In the genomic region with DNA sequence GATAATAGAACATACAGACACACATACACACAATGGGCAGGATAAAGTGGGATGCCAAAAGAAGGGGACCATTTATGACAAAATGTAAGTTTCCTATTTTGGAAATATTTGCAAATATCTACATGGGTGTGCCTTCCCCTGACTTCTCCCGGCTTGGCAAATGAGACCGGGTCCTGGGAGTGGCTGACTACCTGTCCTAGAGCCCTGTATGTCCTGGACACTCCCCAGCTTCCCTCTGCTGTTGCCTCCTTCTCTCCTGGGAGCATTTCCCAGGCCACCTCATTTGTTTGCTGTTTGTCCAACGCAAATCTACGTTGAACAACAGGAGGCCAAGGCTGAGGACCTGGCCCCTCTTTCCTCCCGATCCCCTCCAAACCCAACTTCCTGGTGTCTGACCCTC, we compare ENCODE assay signal across 19 cellular contexts. TPM values are rescaled to one million over a fixed set of nuclear protein-coding genes. Genes with fewer than 3 reads are reported as not detected.
DNase-seq lines count a peak whose midpoint lies in the region; ATAC-seq and TF ChIP-seq lines count a peak whose summit lies in the region.
"Had no signal": no experiment of that assay in that cellular context is flagged by ENCODE, and none has a peak within 500 bp of the region (broad histone marks: within the 10 kb centered on the region; RNA-seq: fewer than 3 reads in every experiment).

No MANE protein-coding gene starts in this region.

- no peak overlapping the region for H2BK15ac ChIP-seq in neuronal stem cell (ENCODE audit: low read length)

- H4K8ac ChIP-seq in neuronal stem cell (ENCODE audit: low read depth, low read length) = no peak overlapping the region

- no peaks in the 10 kb centered on the region for H3K9me3 ChIP-seq in heart left ventricle
- no peaks in the 10 kb centered on the region for H3K9me3 ChIP-seq in CD8-positive, alpha-beta T cell (ENCODE audit: low read length)
- no peaks in the 10 kb centered on the region for H3K9me3 ChIP-seq in neuronal stem cell (replicated peaks in 1 of 2; ENCODE audit: control insufficient read depth in 2 of 2, insufficient read depth in 1 of 2, low read depth in 1 of 2, low read length in 2 of 2)
- H3K9me3 ChIP-seq: A549, Peyer's patch had no signal

- H3K4me2 ChIP-seq in neuronal stem cell (ENCODE audit: insufficient read depth, low read length, poor library complexity, severe bottlenecking) = no peak overlapping the region
- H3K4me2 ChIP-seq: A549 had no signal

- no peaks in the 10 kb centered on the region for H3K79me1 ChIP-seq in neuronal stem cell (ENCODE audit: low read depth, low read length)

- H2BK120ac ChIP-seq in neuronal stem cell (ENCODE audit: low read depth, low read length) = no peak overlapping the region

- no peak for DNase-seq in heart left ventricle
- no peak for DNase-seq in Right ventricle myocardium superior
- DNase-seq in CD8-positive, alpha-beta T cell = no peak
- no peak for DNase-seq in RWPE1 (ENCODE audit: low spot score)
- DNase-seq in neuronal stem cell (ENCODE audit: low spot score) = no peak
- DNase-seq in cerebellar nuclear complex (lab: John Stamatoyannopoulos, UW) = no peak
- DNase-seq in activated CD4-positive, alpha-beta T cell treated with anti-CD3 and anti-CD28 coated beads for 1 hour = no peak
- no peak for DNase-seq in DMS114 treated with DMSO at 0.1 percent for 48 hours (lab: John Stamatoyannopoulos, UW; ENCODE audit: unreplicated experiment)
- DNase-seq: H9, IMR-90, NCI-H1417 treated with DMSO at 0.1 percent for 48 hours, NCI-H187 treated with DMSO at 0.1 percent for 48 hours, NCI-H226, NCI-H524, Peyer's patch, SHP77 had no signal

- H2AFZ ChIP-seq in neuronal stem cell (ENCODE audit: low read length) = no peak overlapping the region

- peaks cover 0 to 88% (median 67%) of the 10 kb centered on the region in 9 donors for H3K36me3 ChIP-seq in heart left ventricle
- H3K36me3 ChIP-seq in CD8-positive, alpha-beta T cell (ENCODE audit: insufficient read depth, low read length) = peaks cover 32% of the 10 kb centered on the region
- H3K36me3 ChIP-seq in neuronal stem cell (replicated peaks in 1 of 2; ENCODE audit: control insufficient read depth in 2 of 2, insufficient read depth in 2 of 2, low read length in 2 of 2) = no peaks in the 10 kb centered on the region
- H3K36me3 ChIP-seq: Peyer's patch had no signal

- H3K18ac ChIP-seq in neuronal stem cell (ENCODE audit: low read length) = peak overlapping the region; percentile 46

- peak overlapping the region; percentile 4 for H3K27ac Mint-ChIP-seq in CD8-positive, alpha-beta T cell
- H3K27ac Mint-ChIP-seq: H9 had no signal

- H3K4me3 Mint-ChIP-seq in CD8-positive, alpha-beta T cell = no peak overlapping the region
- H3K4me3 Mint-ChIP-seq: H9 had no signal

- H2BK12ac ChIP-seq in neuronal stem cell (ENCODE audit: low read length) = no peak overlapping the region

- H3K9me3 Mint-ChIP-seq in CD8-positive, alpha-beta T cell = no peaks in the 10 kb centered on the region
- H3K9me3 Mint-ChIP-seq: H9 had no signal

- no peak overlapping the region for H2AK5ac ChIP-seq in neuronal stem cell (ENCODE audit: low read depth, low read length)

- POLR2A ChIA-PET in CD8-positive, alpha-beta T cell (lab: Charles Lee) = no interaction called here
- POLR2A ChIA-PET in RWPE1 (lab: Yijun Ruan, JAX; ENCODE audit: low non-redundant PET) = no interaction called here

- TF ChIP-seq CTCF in heart left ventricle (IDR thresholded peaks at IDR 0.05) = no peak
- no peak for TF ChIP-seq CTCF in CD8-positive, alpha-beta T cell (IDR thresholded peaks at IDR 0.05)
- no peak for TF ChIP-seq CTCF in RWPE1 (conservative IDR thresholded peaks at IDR 0.05; ENCODE audit: low read depth)

- H3K27ac ChIP-seq in heart left ventricle (peak overlapping the region in 5 of 12 donors; percentile 2 to 61 (median 37)), RWPE1 (peak overlapping the region; percentile 15; the same call in 1 of the 2 replicates), neuronal stem cell (replicated peaks; ENCODE audit: low read length) (no peak overlapping the region)
- no peak overlapping the region for H3K27ac ChIP-seq in CD8-positive, alpha-beta T cell (ENCODE audit: low read depth, low read length)
- H3K27ac ChIP-seq: A549, HL-60, Peyer's patch, SK-N-MC had no signal

- peaks cover 76% of the 10 kb centered on the region for H3K36me3 Mint-ChIP-seq in CD8-positive, alpha-beta T cell

- H3K4me3 ChIP-seq in heart left ventricle = no peak overlapping the region
- H3K4me3 ChIP-seq in CD8-positive, alpha-beta T cell (ENCODE audit: low read depth, low read length) = no peak overlapping the region
- no peak overlapping the region for H3K4me3 ChIP-seq in neuronal stem cell (ENCODE audit: low read length in 2 of 2)
- H3K4me3 ChIP-seq: A549, Peyer's patch, SK-N-MC had no signal

- intact Hi-C loops in heart left ventricle (cut with DNase I) (no loop called here), Right ventricle myocardium superior (cut with DNase I) (no loop called here)
- intact Hi-C loops in CD8-positive, alpha-beta T cell (cut with DNase I, micrococcal nuclease) = no loop called here

- H2BK5ac ChIP-seq in neuronal stem cell (ENCODE audit: low read length) = no peak overlapping the region

- 51 to 68% (median 56%) methylated on average over 5 of the region's 5 CpGs for WGBS in heart left ventricle, 4 donors
- WGBS in neuronal stem cell (ENCODE audit: extremely low coverage in 2 of 2, insufficient read length in 2 of 2, insufficient replicate concordance in 1 of 2), 2 donors = no CpG with 5 or more reads among the region's 5 CpGs

- H3K9ac ChIP-seq in neuronal stem cell (ENCODE audit: low read depth, low read length, poor library complexity) = no peak overlapping the region

- no peak overlapping the region for H3K14ac ChIP-seq in neuronal stem cell (ENCODE audit: low read length)

- CTCF ChIA-PET in CD8-positive, alpha-beta T cell (lab: Charles Lee) = interaction anchor here (0.7 kb wide), 1 partner anchor 43 kb away, joined by 4 read pairs; no protein-coding TSS in a partner anchor
- CTCF ChIA-PET in RWPE1 (lab: Yijun Ruan, JAX) = no interaction called here

- H4K91ac ChIP-seq in neuronal stem cell (ENCODE audit: low read depth, low read length, poor library complexity) = no peak overlapping the region

- no peaks in the 10 kb centered on the region for H3K27me3 Mint-ChIP-seq in CD8-positive, alpha-beta T cell (ENCODE audit: low read depth)

- H3K27me3 ChIP-seq in heart left ventricle = no peaks in the 10 kb centered on the region
- no peaks in the 10 kb centered on the region for H3K27me3 ChIP-seq in CD8-positive, alpha-beta T cell (ENCODE audit: insufficient read depth, low read length)
- H3K27me3 ChIP-seq in neuronal stem cell (ENCODE audit: control insufficient read depth in 3 of 3, insufficient read depth in 3 of 3, low read depth in 1 of 3, low read length in 3 of 3) = no peaks in the 10 kb centered on the region
- H3K27me3 ChIP-seq: Peyer's patch had no signal

- H3K23ac ChIP-seq in neuronal stem cell (ENCODE audit: low read depth, low read length, poor library complexity) = no peak overlapping the region

- TF ChIP-seq POLR2A in heart left ventricle (IDR thresholded peaks at IDR 0.05) = no peak

- ATAC-seq in heart left ventricle = peak in 3 of 4 donors; percentile 16 to 63 (median 57)
- ATAC-seq in Right ventricle myocardium superior (ENCODE audit: poor library complexity) = no peak
- no peak for ATAC-seq in CD8-positive, alpha-beta T cell

- H3K4me1 ChIP-seq in heart left ventricle (peaks cover 0 to 35% (median 8%) of the 10 kb centered on the region in 12 donors), neuronal stem cell (ENCODE audit: control insufficient read depth in 2 of 2, insufficient read depth in 1 of 2, low read depth in 1 of 2, low read length in 2 of 2) (no peaks in the 10 kb centered on the region)
- peaks cover 9% of the 10 kb centered on the region for H3K4me1 ChIP-seq in CD8-positive, alpha-beta T cell (ENCODE audit: insufficient read depth, low read length)
- H3K4me1 ChIP-seq: A549, Peyer's patch had no signal

- no peak overlapping the region for H3K4ac ChIP-seq in neuronal stem cell (ENCODE audit: low read length)

- H3K4me1 Mint-ChIP-seq in CD8-positive, alpha-beta T cell (ENCODE audit: low read depth) = peaks cover 45% of the 10 kb centered on the region
- H3K4me1 Mint-ChIP-seq: H9 had no signal

RNA-seq across cellular contexts. Expression of a gene that starts 16.9 kb away (rescaled TPM):
- total RNA-seq in heart left ventricle = 100 to 1,000 TPM in 6 of 9 donors, 10 to 100 TPM in 3; 66.2 to 259 (median 117) TPM
- 10 to 100 TPM; 26.1 to 74.2 TPM for polyA plus RNA-seq in heart left ventricle
- 89.9 TPM for total RNA-seq in Right ventricle myocardium superior
- total RNA-seq in CD8-positive, alpha-beta T cell = 10 to 100 TPM; 64.3 to 70.6 TPM
- 0.03 TPM for polyA plus RNA-seq in neuronal stem cell (2013, experiment 1 of 2)
- polyA plus RNA-seq in neuronal stem cell (2013, experiment 2 of 2) = 0.03 TPM
- total RNA-seq: IMR-90 had no signal
- polyA plus RNA-seq: IMR-90 had no signal

Comparison
In these comparisons a context has a peak if more than half of its experiments do, and no peak if none do; other contexts are left out.
1. ATAC-seq: peak in heart left ventricle (3 of 4); none in Right ventricle myocardium superior (single experiment) and CD8-positive, alpha-beta T cell (single experiment).